Comparison of ENCODE assay signal across 16 cellular contexts in the genomic region with DNA sequence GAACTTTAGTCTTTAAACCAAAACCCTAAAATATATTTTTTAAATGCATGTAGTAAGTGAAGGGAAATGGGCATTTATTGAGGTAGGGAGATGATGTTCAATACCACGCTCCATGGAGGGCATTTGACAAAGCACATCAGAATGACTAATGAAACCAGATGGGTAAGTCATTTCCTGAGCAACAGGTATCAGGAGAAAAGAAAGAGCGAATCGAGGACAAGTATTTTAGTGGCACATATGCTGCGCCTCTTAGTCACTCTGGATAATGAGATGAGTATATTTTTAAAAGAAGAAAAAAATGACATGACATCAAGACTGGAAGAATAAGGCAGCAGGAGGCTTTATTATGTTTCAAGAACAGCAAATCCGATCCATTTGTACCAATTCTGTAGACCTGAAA.
DNase-seq lines count a peak whose midpoint lies in the region; ATAC-seq and TF ChIP-seq lines count a peak whose summit lies in the region.
"Had no signal": no experiment of that assay in that cellular context is flagged by ENCODE, and none has a peak within 500 bp of the region (broad histone marks: within the 10 kb centered on the region; RNA-seq: fewer than 3 reads in every experiment).

No MANE protein-coding gene starts in this region.

- DNase-seq in activated T-cell treated with anti-CD3 and anti-CD28 coated beads, Interleukin-2, amount 50 U/mL, for 4 hours, result no peak
- DNase-seq in activated T-cell treated with anti-CD3 and anti-CD28 coated beads, Interleukin-2, amount 50 U/mL, for 48 hours, result no peak
- peak; percentile 72 for DNase-seq in M059J (ENCODE audit: low read depth)
- DNase-seq in omental fat pad (ENCODE audit: low spot score), result no peak
- no peak for DNase-seq in NCI-H510A (lab: John Stamatoyannopoulos, UW)
- DNase-seq in NCI-H2227 treated with DMSO at 0.1 percent for 48 hours (lab: John Stamatoyannopoulos, UW), result no peak
- no peak for DNase-seq in NCI-H1105 (lab: John Stamatoyannopoulos, UW)
- DNase-seq: Calu3, glutamatergic neuron, KBM-7, midbrain, NCI-H1436 treated with DMSO at 0.1 percent for 48 hours, NCI-H446, occipital lobe, PC-9 had no signal

- peaks cover 12% of the 10 kb centered on the region for H3K9me3 Mint-ChIP-seq in activated T-cell treated with anti-CD3 and anti-CD28 coated beads, Interleukin-2, amount 50 U/mL, for 4 hours
- peaks cover 5% of the 10 kb centered on the region for H3K9me3 Mint-ChIP-seq in activated naive CD8-positive, alpha-beta T cell (ENCODE audit: low read depth)

- peaks cover 5% of the 10 kb centered on the region for H3K36me3 Mint-ChIP-seq in activated T-cell treated with anti-CD3 and anti-CD28 coated beads, Interleukin-2, amount 50 U/mL, for 4 hours (ENCODE audit: insufficient read depth)
- H3K36me3 Mint-ChIP-seq in activated naive CD8-positive, alpha-beta T cell, result peaks cover 5% of the 10 kb centered on the region

- peak overlapping the region; percentile 65 for H3K27ac Mint-ChIP-seq in activated naive CD8-positive, alpha-beta T cell

- no peak for TF ChIP-seq CTCF in omental fat pad (IDR thresholded peaks at IDR 0.05)

- ATAC-seq in activated T-cell treated with anti-CD3 and anti-CD28 coated beads, Interleukin-2, amount 50 U/mL, for 4 hours, result peak; percentile 99 to 100
- peak; percentile 2 for ATAC-seq in omental fat pad (ENCODE audit: low FRiP score)

- H3K27me3 Mint-ChIP-seq in activated T-cell treated with anti-CD3 and anti-CD28 coated beads, Interleukin-2, amount 50 U/mL, for 4 hours (ENCODE audit: low read depth), result no peaks in the 10 kb centered on the region
- H3K27me3 Mint-ChIP-seq in activated naive CD8-positive, alpha-beta T cell, result no peaks in the 10 kb centered on the region

- H3K4me1 Mint-ChIP-seq in activated T-cell treated with anti-CD3 and anti-CD28 coated beads, Interleukin-2, amount 50 U/mL, for 4 hours (ENCODE audit: low read depth), result peaks cover 62% of the 10 kb centered on the region
- H3K4me1 Mint-ChIP-seq in activated naive CD8-positive, alpha-beta T cell (ENCODE audit: low read depth), result peaks cover 68% of the 10 kb centered on the region

- H3K4me3 Mint-ChIP-seq in activated T-cell treated with anti-CD3 and anti-CD28 coated beads, Interleukin-2, amount 50 U/mL, for 4 hours, result peak overlapping the region; percentile 50
- H3K4me3 Mint-ChIP-seq in activated naive CD8-positive, alpha-beta T cell, result peak overlapping the region; percentile 42
